ENCODE assay signal across 11 cellular contexts in the genomic region with DNA sequence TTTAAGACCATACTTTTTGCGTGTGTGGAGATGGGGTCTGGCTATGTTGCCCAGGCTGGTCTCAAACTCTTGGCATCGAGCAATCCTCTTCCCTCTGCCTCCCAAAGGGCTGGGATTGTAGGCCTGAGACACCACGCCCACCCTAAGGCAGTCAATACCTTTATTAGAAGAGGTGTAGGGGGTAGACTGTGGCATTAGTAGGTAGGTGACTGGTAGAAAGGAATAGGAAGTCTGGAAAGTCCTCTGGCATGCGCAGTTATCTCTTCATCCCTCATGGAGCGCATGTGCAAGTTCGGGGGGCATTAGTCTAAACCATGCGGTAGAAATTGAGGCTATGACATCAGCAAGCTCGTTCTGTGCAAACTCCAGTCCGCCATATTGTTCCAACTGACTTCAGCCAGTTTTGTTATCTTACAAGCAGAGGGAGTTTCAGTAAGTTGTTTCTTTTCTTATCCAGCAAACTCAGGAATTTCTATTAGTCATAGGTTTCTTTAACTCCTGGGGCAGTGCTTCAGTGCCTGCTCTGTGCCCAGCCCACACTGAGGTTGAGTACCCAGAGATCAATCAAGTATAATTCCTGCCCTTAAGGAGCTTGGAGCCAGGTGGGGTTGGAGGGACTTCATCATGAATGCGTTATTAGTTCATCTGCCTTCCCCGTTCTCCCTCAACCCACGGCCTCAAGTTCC. TPM values are rescaled to one million over a fixed set of nuclear protein-coding genes. Genes with fewer than 3 reads are reported as not detected.
A peak's percentile ranks its signal among the peaks of the same experiment; 100 is the strongest.
DNase-seq lines count a peak whose midpoint lies in the region; TF ChIP-seq lines count a peak whose summit lies in the region.
"Had no signal": no experiment of that assay in that cellular context is flagged by ENCODE, and none has a peak within 500 bp of the region (broad histone marks: within the 10 kb centered on the region; RNA-seq: fewer than 3 reads in every experiment).

No MANE protein-coding gene starts in this region.

- H3K9me3 ChIP-seq in SJSA1 (replicated peaks) (no peaks in the 10 kb centered on the region), skeletal muscle satellite cell (replicated peaks; ENCODE audit: low read length) (no peaks in the 10 kb centered on the region), prostate gland (no peaks in the 10 kb centered on the region)

- peak overlapping the region; percentile 19 for H3K4me2 ChIP-seq in skeletal muscle satellite cell (ENCODE audit: low read length)

- H3K9ac ChIP-seq in skeletal muscle satellite cell (ENCODE audit: low read depth, low read length): no peak overlapping the region

- H3K4me1 ChIP-seq in SJSA1 (replicated peaks): peaks cover 19% of the 10 kb centered on the region
- peaks cover 19% of the 10 kb centered on the region for H3K4me1 ChIP-seq in skeletal muscle satellite cell (ENCODE audit: control insufficient read depth, insufficient read depth, low read length)
- H3K4me1 ChIP-seq in prostate gland (replicated peaks): peaks cover 8% of the 10 kb centered on the region

- TF ChIP-seq POLR2A in prostate gland (IDR thresholded peaks at IDR 0.05): no peak

- H3K36me3 ChIP-seq in SJSA1: no peaks in the 10 kb centered on the region
- no peaks in the 10 kb centered on the region for H3K36me3 ChIP-seq in skeletal muscle satellite cell (ENCODE audit: insufficient read depth, low read length)
- H3K36me3 ChIP-seq in prostate gland: no peaks in the 10 kb centered on the region

- TF ChIP-seq CTCF in fibroblast of mammary gland (conservative IDR thresholded peaks at IDR 0.05; ENCODE audit: control insufficient read depth, insufficient read depth, low read depth, low read length) (no peak), prostate gland (IDR thresholded peaks at IDR 0.05) (no peak)

- in situ Hi-C loops in KBM-7 (cut with MboI; ENCODE audit: low pct_unique_long_range_greater_than_20kb, low sequenced_read_pairs): no loop called here

- H3K4me3 ChIP-seq in SJSA1: no peak overlapping the region
- no peak overlapping the region for H3K4me3 ChIP-seq in fibroblast of mammary gland (ENCODE audit: control insufficient read depth, low read depth, low read length)
- no peak overlapping the region for H3K4me3 ChIP-seq in skeletal muscle satellite cell (ENCODE audit: low read length)
- no peak overlapping the region for H3K4me3 ChIP-seq in prostate gland

- H3K27ac ChIP-seq in SJSA1 (peak overlapping the region; percentile 42; the same call in 1 of the 2 replicates), prostate gland (no peak overlapping the region)
- H3K27ac ChIP-seq: VCaP had no signal

- intact Hi-C loops in prostate gland (cut with DNase I): loop anchor here (10.0 kb wide), 1 partner anchor 140 kb away; no protein-coding TSS in a partner anchor

- DNase-seq in H4 (ENCODE audit: low spot score): peak; percentile 45
- DNase-seq in SJSA1 (ENCODE audit: low read depth in 1 of 2, low spot score in 2 of 2): peak in 1 of 2 experiments; percentile 20
- peak; percentile 26 for DNase-seq in fibroblast of mammary gland (ENCODE audit: low read depth)
- DNase-seq in cerebellum (ENCODE audit: low spot score): no peak
- no peak for DNase-seq in KBM-7
- DNase-seq in NCI-H446 treated with DMSO at 0.1 percent for 48 hours (lab: John Stamatoyannopoulos, UW): no peak
- DNase-seq in prostate gland (ENCODE audit: low spot score): no peak
- DNase-seq: activated T-cell treated with anti-CD3 and anti-CD28 coated beads, Interleukin-2, amount 50 U/mL, for 48 hours; cerebellar nuclear complex had no signal

- 81% methylated on average over 12 of the region's 12 CpGs for WGBS in prostate gland

- H3K27me3 ChIP-seq in SJSA1 (replicated peaks): no peaks in the 10 kb centered on the region
- no peaks in the 10 kb centered on the region for H3K27me3 ChIP-seq in skeletal muscle satellite cell (ENCODE audit: control insufficient read depth, insufficient read depth, low read length)
- H3K27me3 ChIP-seq in prostate gland (replicated peaks; ENCODE audit: insufficient read depth): no peaks in the 10 kb centered on the region

RNA-seq across cellular contexts. Expression of a gene that starts 7.3 kb away (rescaled TPM):
- total RNA-seq in H4 (2014; rRNA removed; shearing (Covaris generic)): 54.2 and 70.6 TPM in 2 replicates
- 81.2 and 88.1 TPM in 2 replicates for total RNA-seq in SJSA1 (2014; rRNA removed; shearing (Covaris generic))
- 30.6 and 42.1 TPM in 2 replicates for total RNA-seq in skeletal muscle satellite cell (2012; rRNA removed)
- total RNA-seq in cerebellum: 38.9 TPM
- 100 to 1,000 TPM in 1 of 2 donors, 10 to 100 TPM in 1; 84.6 to 120 TPM for total RNA-seq in prostate gland

Comparison
In these comparisons a context has a peak if more than half of its experiments do, and no peak if none do; other contexts are left out.
1. DNase-seq: peak in H4 (single experiment) and fibroblast of mammary gland (single experiment); none in cerebellum (single experiment), KBM-7 (single experiment), NCI-H446 treated with DMSO at 0.1 percent for 48 hours (single experiment) and prostate gland (single experiment).